ENCODE assay signal across 35 cellular contexts in genomic region chr2:211967234-211967633, GRCh38.
A peak's percentile ranks its signal among the peaks of the same experiment; 100 is the strongest.
DNase-seq lines count a peak whose midpoint lies in the region; ATAC-seq, FAIRE-seq and TF ChIP-seq lines count a peak whose summit lies in the region.
"Had no signal": no experiment of that assay in that cellular context is flagged by ENCODE, and none has a peak within 500 bp of the region (broad histone marks: within the 10 kb centered on the region; RNA-seq: fewer than 3 reads in every experiment).

No MANE protein-coding gene starts in this region.

- CTCF ChIA-PET in HepG2 (lab: Yijun Ruan, JAX; ENCODE audit: low intra/inter-chr PET ratio, low total read pairs) (no interaction called here), IMR-90 (lab: Yijun Ruan, JAX) (no interaction called here), K562 (lab: Yijun Ruan, JAX; ENCODE audit: low intra/inter-chr PET ratio) (no interaction called here)

- H4K91ac ChIP-seq in IMR-90 (ENCODE audit: insufficient read depth, low read depth, low read length) = no peak overlapping the region

- H3K36me3 ChIP-seq in HepG2 (replicated peaks in 1 of 2; ENCODE audit: control insufficient read depth in 1 of 2, insufficient read depth in 2 of 2, low read length in 2 of 2) (no peaks in the 10 kb centered on the region), right lobe of liver (no peaks in the 10 kb centered on the region), IMR-90 (ENCODE audit: control insufficient read depth, insufficient read depth, low read length) (no peaks in the 10 kb centered on the region), K562 (ENCODE audit: control insufficient read depth, insufficient read depth, low read length) (no peaks in the 10 kb centered on the region), osteoblast (ENCODE audit: insufficient read depth, low read length) (no peaks in the 10 kb centered on the region)
- H3K36me3 ChIP-seq: BE2C; BLaER1; BLaER1 treated with 17β-estradiol and CSF1 and Interleukin-3, amounts not matched to agents 10 nM and 100 nM had no signal

- TF ChIP-seq RAD21 in HepG2 (CRISPR knock-in tag; IDR thresholded peaks at IDR 0.05) = no peak
- TF ChIP-seq RAD21 in IMR-90 (IDR thresholded peaks at IDR 0.05; ENCODE audit: low read length) = no peak
- no peak for TF ChIP-seq RAD21 in K562 (CRISPR knock-in tag; conservative IDR thresholded peaks at IDR 0.05 in 1 of 2, IDR thresholded peaks at IDR 0.05 in 1 of 2)

- H3K4ac ChIP-seq in IMR-90 (ENCODE audit: low read depth, low read length) = no peak overlapping the region

- no peak for TF ChIP-seq POLR2A in HepG2 (IDR thresholded peaks at IDR 0.05; ENCODE audit: insufficient read depth in 1 of 2, low read depth in 2 of 2, low read length in 2 of 2)
- TF ChIP-seq POLR2A in right lobe of liver (IDR thresholded peaks at IDR 0.05) = no peak
- no peak for TF ChIP-seq POLR2A in IMR-90 (IDR thresholded peaks at IDR 0.05; ENCODE audit: low read depth, low read length)
- TF ChIP-seq POLR2A in K562 (conservative IDR thresholded peaks at IDR 0.05) = no peak

- POLR2A ChIA-PET in HepG2 (lab: Yijun Ruan, JAX) = no interaction called here
- POLR2A ChIA-PET in IMR-90 (lab: Charles Lee; ENCODE audit: unreplicated experiment) = no interaction called here
- POLR2A ChIA-PET in K562 (lab: Yijun Ruan, JAX) = no interaction called here

- no peaks in the 10 kb centered on the region for H3K79me2 ChIP-seq in HepG2 (ENCODE audit: insufficient read depth, low read length)
- H3K79me2 ChIP-seq in K562 (ENCODE audit: control insufficient read depth, insufficient read depth, low read length) = no peaks in the 10 kb centered on the region
- no peaks in the 10 kb centered on the region for H3K79me2 ChIP-seq in osteoblast (ENCODE audit: insufficient read depth, low read length)

- H2BK20ac ChIP-seq in IMR-90 (ENCODE audit: low read depth, low read length) = no peak overlapping the region

- in situ Hi-C loops in HepG2 (cut with HindIII; ENCODE audit: extremely low pct_ligation_motif_present, low pct_unique_long_range_greater_than_20kb) = no loop called here
- in situ Hi-C loops in IMR-90 (cut with MboI; ENCODE audit: low sequenced_read_pairs) = no loop called here
- in situ Hi-C loops in K562 (cut with MboI) = no loop called here

- H2BK5ac ChIP-seq in IMR-90 (ENCODE audit: low read depth, low read length, poor library complexity, severe bottlenecking) = no peak overlapping the region

- H4K5ac ChIP-seq in IMR-90 (ENCODE audit: low read depth, low read length) = no peak overlapping the region

- TF ChIP-seq CTCF in HepG2 (CRISPR knock-in tag; IDR thresholded peaks at IDR 0.05) (no peak), right lobe of liver (IDR thresholded peaks at IDR 0.05) (no peak), IMR-90 (conservative IDR thresholded peaks at IDR 0.05; ENCODE audit: low read depth, low read length) (no peak), K562 (IDR thresholded peaks at IDR 0.05 in 2 of 3, conservative IDR thresholded peaks at IDR 0.05 in 1 of 3; ENCODE audit: insufficient read depth in 2 of 3, low read depth in 1 of 3, low read length in 3 of 3) (no peak), osteoblast (IDR thresholded peaks at IDR 0.05; ENCODE audit: extremely low read depth, low read depth, low read length) (no peak), dorsolateral prefrontal cortex (IDR thresholded peaks at IDR 0.05 in 54 of 56, conservative IDR thresholded peaks at IDR 0.05 in 2 of 56; ENCODE audit: low read depth in 1 of 56, partially characterized antibody in 56 of 56) (no peak)

- H2AFZ ChIP-seq in HepG2 (ENCODE audit: low read length) = no peak overlapping the region
- H2AFZ ChIP-seq in IMR-90 (replicated peaks; ENCODE audit: low read length, poor library complexity) = no peak overlapping the region
- H2AFZ ChIP-seq in K562 (ENCODE audit: low read depth, low read length) = no peak overlapping the region
- no peak overlapping the region for H2AFZ ChIP-seq in osteoblast (ENCODE audit: low read length)

- TF ChIP-seq EP300 in HepG2 (IDR thresholded peaks at IDR 0.05; ENCODE audit: low read depth in 2 of 2, low read length in 2 of 2) (no peak), HepG2 (CRISPR knock-in tag; IDR thresholded peaks at IDR 0.05; ENCODE audit: borderline replicate concordance) (no peak), K562 (IDR thresholded peaks at IDR 0.05; ENCODE audit: low read length) (no peak)

- dilution Hi-C loops in IMR-90 (cut with HindIII; ENCODE audit: low sequenced_read_pairs, unreplicated experiment) = no loop called here

- no peak overlapping the region for H3K23ac ChIP-seq in IMR-90 (ENCODE audit: low read depth, low read length)

- 5% methylated on average over 1 of the region's 1 CpG for WGBS in HepG2 (ENCODE audit: low lambda C conversion rate)
- WGBS in right lobe of liver (ENCODE audit: insufficient coverage, low coverage, low lambda C conversion rate, missing lambda C conversion rate) = 47% methylated on average over 1 of the region's 1 CpG
- no CpG with 5 or more reads among the region's 1 CpG for WGBS in IMR-90 (ENCODE audit: extremely low coverage in 2 of 2, insufficient read length in 1 of 2), 2 experiments
- WGBS in K562 (ENCODE audit: insufficient coverage, low coverage, missing lambda C conversion rate) = 0% methylated on average over 1 of the region's 1 CpG

- no peak overlapping the region for H4K8ac ChIP-seq in IMR-90 (ENCODE audit: low read depth in 2 of 2, low read length in 2 of 2)

- intact Hi-C loops in HepG2 (cut with micrococcal nuclease; ENCODE audit: unreplicated experiment) (no loop called here), right lobe of liver (cut with DNase I) (no loop called here), IMR-90 (cut with micrococcal nuclease) (no loop called here), K562 (cut with micrococcal nuclease) (no loop called here), dorsolateral prefrontal cortex (cut with DNase I) (no loop called here)

- H3K4me1 ChIP-seq in HepG2 (ENCODE audit: insufficient read depth, low read length) (no peaks in the 10 kb centered on the region), right lobe of liver (no peaks in the 10 kb centered on the region), IMR-90 (ENCODE audit: control insufficient read depth, insufficient read depth, low read length) (no peaks in the 10 kb centered on the region), K562 (replicated peaks in 1 of 2; ENCODE audit: control insufficient read depth in 2 of 2, insufficient read depth in 2 of 2, low read length in 2 of 2) (no peaks in the 10 kb centered on the region), osteoblast (ENCODE audit: insufficient read depth, low read length) (no peaks in the 10 kb centered on the region)
- H3K4me1 ChIP-seq: A549; BE2C; BLaER1; BLaER1 treated with 17β-estradiol and CSF1 and Interleukin-3, amounts not matched to agents 10 nM and 100 nM; Caco-2 had no signal

- BruUV-seq in HepG2 (replicated peaks; lab: Mats Ljungman, UMichigan) (no TSS peak), IMR-90 (replicated peaks; lab: Mats Ljungman, UMichigan) (no TSS peak), K562 (replicated peaks; lab: Mats Ljungman, UMichigan) (no TSS peak)

- H3K27ac ChIP-seq in HepG2 (ENCODE audit: extremely low read length, insufficient read depth, low read length) (no peak overlapping the region), right lobe of liver (no peak overlapping the region), IMR-90 (ENCODE audit: insufficient read depth, low read length) (no peak overlapping the region), K562 (ENCODE audit: extremely low read depth, low read depth, low read length) (no peak overlapping the region), osteoblast (ENCODE audit: low read depth, low read length) (no peak overlapping the region), substantia nigra (ENCODE audit: low read depth, low read length, poor library complexity, severe bottlenecking) (no peak overlapping the region), dorsolateral prefrontal cortex (no peak overlapping the region)
- H3K27ac ChIP-seq: 22Rv1; A549; BLaER1; BLaER1 treated with 17β-estradiol and CSF1 and Interleukin-3, amounts not matched to agents 10 nM and 100 nM; C4-2B had no signal

- no peak overlapping the region for H2AK5ac ChIP-seq in IMR-90 (ENCODE audit: low read depth, low read length)

- DNase-seq in HepG2 (ENCODE audit: low spot score) (no peak), right lobe of liver (no peak), IMR-90 (no peak), K562 (ENCODE audit: extremely low read depth in 1 of 4, low spot score in 3 of 4) (no peak), osteoblast (ENCODE audit: insufficient read length, low spot score, missing footprints) (peak; percentile 21), substantia nigra (lab: John Stamatoyannopoulos, UW) (no peak), dorsolateral prefrontal cortex (no peak), retina (no peak)
- DNase-seq: 8988T; ACHN; AML-193; BE2C; C1 segment of cervical spinal cord; Caco-2; Calu3; CD4-positive, alpha-beta memory T cell; CD4-positive, alpha-beta T cell; CD4-positive, CD25-positive, alpha-beta regulatory T cell; CD8-positive, alpha-beta memory T cell; CD8-positive, alpha-beta T cell; COR-L47; DMS 273 treated with DMSO at 0.1 percent for 48 hours; DMS153; DMS53; DMS79; DMS79 treated with DMSO at 0.1 percent for 48 hours; DND-41; EL had no signal

- H2BK15ac ChIP-seq in IMR-90 (ENCODE audit: low read depth, low read length) = no peak overlapping the region

- no peak overlapping the region for H2AK9ac ChIP-seq in IMR-90 (replicated peaks; ENCODE audit: low read depth, low read length, poor library complexity)

- no peak for ATAC-seq in HepG2
- ATAC-seq in right lobe of liver = no peak
- ATAC-seq in IMR-90 (ENCODE audit: low read depth) = no peak
- ATAC-seq in K562 = no peak
- ATAC-seq: A549; CD8-positive, alpha-beta T cell had no signal

- no peak overlapping the region for H3K14ac ChIP-seq in IMR-90 (replicated peaks; ENCODE audit: low read depth, low read length)

- FAIRE-seq in HepG2 (lab: Jason Lieb, UNC) (no peak), K562 (lab: Jason Lieb, UNC) (no peak)
- FAIRE-seq: A204.1, A549, D721Med had no signal

- no peak overlapping the region for H3K4me3 ChIP-seq in HepG2 (replicated peaks in 1 of 3; ENCODE audit: insufficient read depth in 1 of 3, low read depth in 2 of 3, low read length in 3 of 3)
- H3K4me3 ChIP-seq in right lobe of liver = no peak overlapping the region
- no peak overlapping the region for H3K4me3 ChIP-seq in IMR-90 (ENCODE audit: insufficient read depth, low read depth, low read length)
- H3K4me3 ChIP-seq in K562 = no peak overlapping the region
- H3K4me3 ChIP-seq in osteoblast (ENCODE audit: insufficient read depth, low read length) = no peak overlapping the region
- no peak overlapping the region for H3K4me3 ChIP-seq in dorsolateral prefrontal cortex
- H3K4me3 ChIP-seq: A549; BLaER1; BLaER1 treated with 17β-estradiol and CSF1 and Interleukin-3, amounts not matched to agents 10 nM and 100 nM had no signal

- H3K9me3 ChIP-seq in HepG2 (ENCODE audit: low read length) (0 out of 2 replicates have a peak, but pooled peaks cover 7% of the 10 kb centered on the region), right lobe of liver (no peaks in the 10 kb centered on the region), IMR-90 (ENCODE audit: control insufficient read depth, insufficient read depth, low read length) (no peaks in the 10 kb centered on the region; the same call in 1 of the 2 replicates), K562 (replicated peaks; ENCODE audit: control insufficient read depth, insufficient read depth, low read depth, low read length) (no peaks in the 10 kb centered on the region), osteoblast (ENCODE audit: low read depth, low read length) (no peaks in the 10 kb centered on the region)
- H3K9me3 ChIP-seq: A549, BE2C, BLaER1, Caco-2 had no signal

- H2BK120ac ChIP-seq in IMR-90 (ENCODE audit: low read depth, low read length) = no peak overlapping the region

- H3K9ac ChIP-seq in HepG2 (ENCODE audit: insufficient read depth, low read depth, low read length) = no peak overlapping the region
- no peak overlapping the region for H3K9ac ChIP-seq in IMR-90 (ENCODE audit: low read depth, low read length)
- no peak overlapping the region for H3K9ac ChIP-seq in K562 (ENCODE audit: insufficient read depth in 1 of 2, low read depth in 2 of 2, low read length in 2 of 2)
- H3K9ac ChIP-seq: BLaER1; BLaER1 treated with 17β-estradiol and CSF1 and Interleukin-3, amounts not matched to agents 10 nM and 100 nM had no signal

- no peaks in the 10 kb centered on the region for H3K79me1 ChIP-seq in IMR-90 (ENCODE audit: low read depth in 1 of 2, low read length in 2 of 2)

- H3K18ac ChIP-seq in IMR-90 (ENCODE audit: low read depth, low read length) = no peak overlapping the region

- no peak overlapping the region for H3K56ac ChIP-seq in IMR-90 (ENCODE audit: extremely low read depth, insufficient read depth, low read length)

- H3K4me2 ChIP-seq in HepG2 (ENCODE audit: low read depth, low read length) = no peak overlapping the region
- no peak overlapping the region for H3K4me2 ChIP-seq in IMR-90 (ENCODE audit: low read depth, low read length)
- no peak overlapping the region for H3K4me2 ChIP-seq in K562 (ENCODE audit: insufficient read depth, low read length)
- H3K4me2 ChIP-seq in osteoblast (ENCODE audit: insufficient read depth, low read length) = no peak overlapping the region
- H3K4me2 ChIP-seq: A549; BLaER1; BLaER1 treated with 17β-estradiol and CSF1 and Interleukin-3, amounts not matched to agents 10 nM and 100 nM had no signal

- H3K27me3 ChIP-seq in HepG2 (ENCODE audit: control insufficient read depth in 1 of 2, insufficient read depth in 2 of 2, low read length in 2 of 2) (no peaks in the 10 kb centered on the region), right lobe of liver (no peaks in the 10 kb centered on the region), IMR-90 (ENCODE audit: control insufficient read depth, insufficient read depth, low read length) (no peaks in the 10 kb centered on the region), K562 (ENCODE audit: control insufficient read depth in 2 of 2, insufficient read depth in 2 of 2, low read length in 2 of 2) (no peaks in the 10 kb centered on the region), osteoblast (ENCODE audit: insufficient read depth, low read length) (no peaks in the 10 kb centered on the region), dorsolateral prefrontal cortex (no peaks in the 10 kb centered on the region)
- H3K27me3 ChIP-seq: BE2C; BLaER1; BLaER1 treated with 17β-estradiol and CSF1 and Interleukin-3, amounts not matched to agents 10 nM and 100 nM had no signal

- no peaks in the 10 kb centered on the region for H4K20me1 ChIP-seq in HepG2 (ENCODE audit: insufficient read depth, low read length)
- H4K20me1 ChIP-seq in IMR-90 (ENCODE audit: insufficient read depth, low read length) = no peaks in the 10 kb centered on the region
- no peaks in the 10 kb centered on the region for H4K20me1 ChIP-seq in K562 (replicated peaks; ENCODE audit: control insufficient read depth, insufficient read depth, low read length)
- H4K20me1 ChIP-seq in osteoblast (ENCODE audit: insufficient read depth, low read length) = no peaks in the 10 kb centered on the region
- H4K20me1 ChIP-seq: BLaER1; BLaER1 treated with 17β-estradiol and CSF1 and Interleukin-3, amounts not matched to agents 10 nM and 100 nM had no signal

- H3K9me1 ChIP-seq in IMR-90 (ENCODE audit: insufficient read depth, low read length) = no peaks in the 10 kb centered on the region
- no peaks in the 10 kb centered on the region for H3K9me1 ChIP-seq in K562 (ENCODE audit: control insufficient read depth, insufficient read depth, low read length)

Comparison
In these comparisons a context has a peak if more than half of its experiments do, and no peak if none do; other contexts are left out.
1. Of the 241 proteins assayed by ChIP-seq in both HepG2 and K562: peak only in HepG2: none; only in K562: none; in both: CEBPB; in neither: 238; mixed calls (peak in some experiments, not most) for 2.